ENCODE assay signal across 18 cellular contexts in the genomic region with DNA sequence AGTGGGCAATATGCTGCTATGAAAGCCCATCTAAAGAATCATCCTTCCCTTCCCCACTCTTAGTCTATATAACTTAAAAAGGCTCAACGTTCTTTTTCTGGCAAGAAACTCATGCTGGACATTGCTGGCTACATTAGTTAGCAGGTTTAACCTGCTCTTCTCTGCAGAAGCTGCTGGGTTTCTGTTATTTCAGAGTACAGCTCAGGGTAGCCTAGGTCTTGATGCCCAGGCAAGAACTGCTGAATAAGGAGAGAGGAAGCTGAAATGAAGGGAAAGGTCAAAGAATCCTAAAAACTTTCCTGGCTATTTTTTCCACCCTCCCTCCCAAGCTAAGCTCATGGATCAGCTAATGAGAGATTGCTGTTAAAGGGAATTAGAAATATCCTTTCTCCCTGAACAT.
"Had no signal": no experiment of that assay in that cellular context is flagged by ENCODE, and none has a peak within 500 bp of the region (broad histone marks: within the 10 kb centered on the region; RNA-seq: fewer than 3 reads in every experiment).

No MANE protein-coding gene starts in this region.

- H3K27ac Mint-ChIP-seq: activated CD8-positive, alpha-beta memory T cell treated with anti-CD3 and anti-CD28 coated beads, Interleukin-2, amount 10 ng/mL, durations not matched to agents 7 days and 5 days; activated CD8-positive, alpha-beta T cell treated with anti-CD3 and anti-CD28 coated beads for 36 hours; activated naive CD4-positive, alpha-beta T cell treated with anti-CD3 and anti-CD28 coated beads, Interleukin-2, amount 10 ng/mL, durations not matched to agents 7 days and 5 days; dendritic cell treated with granulocyte-macrophage colony-stimulating factor and Interleukin-4, amounts not matched to agents 40 ng/mL and 50 ng/mL, for 4 days had no signal

- H3K9me3 Mint-ChIP-seq: activated CD4-positive, alpha-beta T cell treated with anti-CD3 and anti-CD28 coated beads, Interleukin-2, amount 10 ng/mL, durations not matched to agents 7 days and 5 days; activated CD8-positive, alpha-beta T cell treated with anti-CD3 and anti-CD28 coated beads for 36 hours; activated naive CD4-positive, alpha-beta T cell treated with anti-CD3 and anti-CD28 coated beads, Interleukin-2, amount 10 ng/mL, durations not matched to agents 7 days and 5 days; dendritic cell treated with granulocyte-macrophage colony-stimulating factor and Interleukin-4, amounts not matched to agents 40 ng/mL and 50 ng/mL, for 4 days; nephron progenitor cell had no signal

- ATAC-seq: activated CD8-positive, alpha-beta memory T cell treated with anti-CD3 and anti-CD28 coated beads, Interleukin-2, amount 10 ng/mL, durations not matched to agents 7 days and 5 days; activated CD8-positive, alpha-beta T cell treated with anti-CD3 and anti-CD28 coated beads for 36 hours; body of pancreas had no signal

- H3K4me3 ChIP-seq: body of pancreas, upper lobe of left lung had no signal

- H3K4me1 Mint-ChIP-seq: nephron progenitor cell had no signal

- H3K4me1 ChIP-seq: body of pancreas, parathyroid adenoma had no signal

- H3K27me3 Mint-ChIP-seq: activated CD4-positive, alpha-beta T cell treated with anti-CD3 and anti-CD28 coated beads, Interleukin-2, amount 10 ng/mL, durations not matched to agents 7 days and 5 days; activated CD8-positive, alpha-beta memory T cell treated with anti-CD3 and anti-CD28 coated beads, Interleukin-2, amount 10 ng/mL, durations not matched to agents 7 days and 5 days; activated CD8-positive, alpha-beta T cell treated with anti-CD3 and anti-CD28 coated beads for 36 hours; activated naive CD4-positive, alpha-beta T cell treated with anti-CD3 and anti-CD28 coated beads, Interleukin-2, amount 10 ng/mL, durations not matched to agents 7 days and 5 days; dendritic cell treated with granulocyte-macrophage colony-stimulating factor and Interleukin-4, amounts not matched to agents 40 ng/mL and 50 ng/mL, for 4 days had no signal

- H3K9me3 ChIP-seq: body of pancreas, upper lobe of left lung had no signal

- DNase-seq: activated CD4-positive, alpha-beta T cell treated with anti-CD3 and anti-CD28 coated beads, Interleukin-2, amount 10 ng/mL, durations not matched to agents 7 days and 5 days; activated CD4-positive, CD25-positive, alpha-beta regulatory T cell treated with anti-CD3 and anti-CD28 coated beads, Interleukin-2, amount 50 U/mL, for 72 hours; activated CD8-positive, alpha-beta memory T cell treated with anti-CD3 and anti-CD28 coated beads, Interleukin-2, amount 10 ng/mL, durations not matched to agents 7 days and 5 days; activated CD8-positive, alpha-beta T cell treated with anti-CD3 and anti-CD28 coated beads for 36 hours; activated effector memory CD4-positive, alpha-beta T cell treated with anti-CD3 and anti-CD28 coated beads, Interleukin-2, amount 50 U/mL, for 16 hours; activated naive CD4-positive, alpha-beta T cell treated with anti-CD3 and anti-CD28 coated beads, Interleukin-2, amount 10 ng/mL, durations not matched to agents 7 days and 5 days; activated T-cell treated with anti-CD3 and anti-CD28 coated beads for 4 hours; anterior cingulate cortex; body of pancreas; effector CD4-positive, alpha-beta T cell; foreskin melanocyte; nephron progenitor cell; stimulated activated CD4-positive, alpha-beta T cell treated with anti-CD3 and anti-CD28 coated beads, Interleukin-4, amount 100 ng/mL, for 24 hours; stimulated activated naive CD4-positive, alpha-beta T cell treated with Interleukin-2 at 50 U/mL for 16 hours; upper lobe of left lung had no signal

- H3K9ac ChIP-seq: parathyroid adenoma had no signal

- H3K27ac ChIP-seq: body of pancreas, parathyroid adenoma, upper lobe of left lung, VCaP had no signal

- H2AFZ ChIP-seq: parathyroid adenoma had no signal

- H3K4me3 Mint-ChIP-seq: activated CD4-positive, alpha-beta T cell treated with anti-CD3 and anti-CD28 coated beads, Interleukin-2, amount 10 ng/mL, durations not matched to agents 7 days and 5 days; activated CD8-positive, alpha-beta memory T cell treated with anti-CD3 and anti-CD28 coated beads, Interleukin-2, amount 10 ng/mL, durations not matched to agents 7 days and 5 days; activated CD8-positive, alpha-beta T cell treated with anti-CD3 and anti-CD28 coated beads for 36 hours; activated naive CD4-positive, alpha-beta T cell treated with anti-CD3 and anti-CD28 coated beads, Interleukin-2, amount 10 ng/mL, durations not matched to agents 7 days and 5 days; dendritic cell treated with granulocyte-macrophage colony-stimulating factor and Interleukin-4, amounts not matched to agents 40 ng/mL and 50 ng/mL, for 4 days; nephron progenitor cell had no signal

- H3K27me3 ChIP-seq: body of pancreas, upper lobe of left lung had no signal

- H3K79me2 ChIP-seq: parathyroid adenoma had no signal
